9 cellular contexts compared by ENCODE assay signal in the genomic region with DNA sequence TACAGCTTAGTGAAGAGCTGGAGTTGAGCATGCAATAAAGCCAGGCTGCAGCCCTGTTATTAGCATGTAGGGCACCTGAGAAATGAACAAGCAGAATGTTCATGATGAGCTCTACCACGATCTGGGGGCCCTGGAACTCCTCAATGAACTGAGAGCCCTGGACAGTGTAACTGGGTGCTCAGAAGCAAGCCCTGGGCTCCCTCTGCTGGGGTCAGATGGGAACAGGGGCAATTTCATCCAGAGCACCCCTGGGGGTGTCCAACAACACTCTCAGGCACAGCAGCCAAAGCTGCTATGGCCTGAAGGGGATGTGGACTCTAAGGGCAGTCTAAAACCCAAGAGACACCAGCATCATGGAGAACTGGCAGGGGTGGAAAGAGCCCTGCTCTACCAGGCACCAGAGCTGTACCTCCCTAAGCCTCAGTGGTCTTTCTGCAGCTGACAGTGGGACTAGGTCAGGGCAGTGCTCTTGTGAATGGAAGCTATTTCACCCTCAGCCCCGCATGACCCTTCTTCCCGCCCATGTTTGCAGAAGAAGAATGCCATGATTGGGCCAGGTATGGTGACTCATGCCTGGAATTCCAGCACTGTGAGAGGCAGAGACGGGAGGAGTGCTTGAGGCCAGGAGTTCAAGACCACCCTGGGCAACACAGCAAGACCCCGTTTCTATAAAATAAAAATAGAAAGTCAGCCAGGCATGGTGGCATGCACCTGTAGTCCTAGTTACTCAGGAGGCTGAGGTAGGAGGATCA.
DNase-seq lines count a peak whose midpoint lies in the region; TF ChIP-seq lines count a peak whose summit lies in the region.
"Had no signal": no experiment of that assay in that cellular context is flagged by ENCODE, and none has a peak within 500 bp of the region (broad histone marks: within the 10 kb centered on the region; RNA-seq: fewer than 3 reads in every experiment).

No MANE protein-coding gene starts in this region.

- TF ChIP-seq CTCF in WERI-Rb-1 (IDR thresholded peaks at IDR 0.05; ENCODE audit: low read depth, low read length) (peak; percentile 70), retinal pigment epithelial cell (conservative IDR thresholded peaks at IDR 0.05; ENCODE audit: low read depth, low read length) (peak; percentile 51)

- H3K27ac ChIP-seq in WERI-Rb-1 = no peak overlapping the region
- H3K27ac ChIP-seq: thoracic aorta had no signal

- H3K4me3 ChIP-seq in WERI-Rb-1 (ENCODE audit: low read depth, low read length) (no peak overlapping the region), retinal pigment epithelial cell (ENCODE audit: low read length) (no peak overlapping the region)
- H3K4me3 ChIP-seq: thoracic aorta had no signal

- DNase-seq in COLO668 (lab: John Stamatoyannopoulos, UW; ENCODE audit: unreplicated experiment) (peak; percentile 16), HCEC 1CT (peak; percentile 5), WERI-Rb-1 (peak; percentile 64), fibroblast of peridontal ligament (ENCODE audit: extremely low read depth) (peak; percentile 14), retinal pigment epithelial cell (ENCODE audit: low read depth) (peak; percentile 4), hippocampal formation (lab: John Stamatoyannopoulos, UW) (no peak), foreskin melanocyte (no peak), kidney glomerular epithelial cell (lab: John Stamatoyannopoulos, UW) (no peak)

- H3K9me3 ChIP-seq in WERI-Rb-1 (ENCODE audit: severe bottlenecking) = no peaks in the 10 kb centered on the region
- H3K9me3 ChIP-seq: thoracic aorta had no signal

- H3K36me3 ChIP-seq in WERI-Rb-1 = peaks cover 74% of the 10 kb centered on the region

- no peaks in the 10 kb centered on the region for H3K27me3 ChIP-seq in WERI-Rb-1 (ENCODE audit: insufficient read depth, low read depth, severe bottlenecking)

Comparison
In these comparisons a context has a peak if more than half of its experiments do, and no peak if none do; other contexts are left out.
1. DNase-seq: peak in COLO668 (single experiment), HCEC 1CT (single experiment), WERI-Rb-1 (single experiment), fibroblast of peridontal ligament (single experiment) and retinal pigment epithelial cell (single experiment); none in hippocampal formation (0 of 2), foreskin melanocyte (single experiment) and kidney glomerular epithelial cell (single experiment).